In the genomic region with DNA sequence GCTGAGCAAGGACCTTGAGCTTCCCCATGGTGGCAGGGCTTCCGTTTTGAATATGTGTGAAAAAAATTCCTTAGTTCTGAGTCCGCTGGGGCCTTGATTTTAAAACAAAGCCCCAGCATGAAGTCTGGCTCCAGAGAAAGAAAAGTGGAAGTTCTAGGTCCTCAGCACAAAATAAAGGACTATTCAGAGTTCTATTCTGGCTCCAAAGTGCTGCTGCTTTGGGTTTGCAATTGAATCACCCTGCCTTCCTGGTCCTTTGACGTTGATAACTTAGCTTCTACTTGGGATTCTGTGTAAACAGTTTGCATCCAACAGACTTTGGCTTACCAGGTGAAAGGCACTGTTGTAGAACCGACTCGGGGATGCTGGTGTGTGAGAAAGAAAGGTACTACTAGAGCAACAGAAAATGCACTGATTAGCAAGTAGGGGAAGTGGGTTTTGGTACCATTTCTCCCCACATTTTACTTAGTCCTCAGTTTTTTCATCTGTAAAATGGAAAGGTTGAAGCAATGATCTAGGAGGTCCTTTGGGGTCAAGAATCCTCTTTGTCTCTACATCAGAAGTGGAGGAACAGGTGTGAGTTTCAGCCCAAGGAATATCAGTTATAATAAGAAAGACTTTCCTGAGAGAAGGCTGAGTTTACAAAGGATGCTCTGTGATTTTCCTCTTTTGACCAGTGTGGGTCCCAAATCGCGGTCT, we compare ENCODE assay signal across 13 cellular contexts. TPM values are rescaled to one million over a fixed set of nuclear protein-coding genes. Genes with fewer than 3 reads are reported as not detected.
DNase-seq lines count a peak whose midpoint lies in the region; ATAC-seq and TF ChIP-seq lines count a peak whose summit lies in the region.
"Had no signal": no experiment of that assay in that cellular context is flagged by ENCODE, and none has a peak within 500 bp of the region (broad histone marks: within the 10 kb centered on the region; RNA-seq: fewer than 3 reads in every experiment).

No MANE protein-coding gene starts in this region.

- H3K27ac ChIP-seq in sigmoid colon, result peak overlapping the region; percentile 67 to 85 (median 70)

- TF ChIP-seq CTCF in Caco-2 (IDR thresholded peaks at IDR 0.05; ENCODE audit: insufficient read depth in 1 of 2, low read depth in 1 of 2, low read length in 1 of 2, severe bottlenecking in 1 of 2, unreplicated experiment in 1 of 2), result no peak
- TF ChIP-seq CTCF in brain (conservative IDR thresholded peaks at IDR 0.05), result no peak
- TF ChIP-seq CTCF in sigmoid colon (IDR thresholded peaks at IDR 0.05), result no peak

- H3K36me3 ChIP-seq in Caco-2 (ENCODE audit: control insufficient read depth, insufficient read depth, low read length) (no peaks in the 10 kb centered on the region), sigmoid colon (no peaks in the 10 kb centered on the region)

- POLR2A ChIA-PET in Caco-2 (lab: Charles Lee), result interaction anchor here (1.3 kb wide), 1 partner anchor 103 kb away, joined by 4 read pairs; a partner anchor contains a TSS

- no peak for DNase-seq in Caco-2
- DNase-seq in left kidney (ENCODE audit: low read depth, low spot score), result peak; percentile 40
- DNase-seq in sigmoid colon, result no peak
- DNase-seq in NCI-H1694 (lab: John Stamatoyannopoulos, UW), result no peak
- no peak for DNase-seq in stimulated activated CD4-positive, alpha-beta T cell treated with anti-CD3 and anti-CD28 coated beads, Interleukin-2, amount 100 ng/mL, for 48 hours
- DNase-seq: NCI-H2081; stimulated activated CD4-positive, alpha-beta T cell treated with anti-CD3 and anti-CD28 coated beads, Interleukin-4, amount 100 ng/mL, for 24 hours had no signal

- WGBS in sigmoid colon, 2 donors, result 75 to 79% methylated on average over 7 of the region's 7 CpGs

- TF ChIP-seq POLR2A in sigmoid colon (IDR thresholded peaks at IDR 0.05), result no peak

- H3K4me3 ChIP-seq in Caco-2 (ENCODE audit: low read depth, low read length) (no peak overlapping the region), sigmoid colon (no peak overlapping the region)

- intact Hi-C loops in Caco-2 (cut with micrococcal nuclease; ENCODE audit: unreplicated experiment) (loop anchor here (1.0 kb wide), 1 partner anchor 29 kb away; a partner anchor contains a TSS), sigmoid colon (cut with DNase I) (no loop called here)

- ATAC-seq in GM21381 (IDR thresholded peaks at IDR 0.05; ENCODE audit: unreplicated experiment) (no peak), GM19467 (IDR thresholded peaks at IDR 0.05; ENCODE audit: unreplicated experiment) (no peak)

- no TSS peak for BruUV-seq in Caco-2 (replicated peaks; lab: Mats Ljungman, UMichigan)

- H3K4me3 Mint-ChIP-seq in Caco-2 (ENCODE audit: unreplicated experiment), result peak overlapping the region; percentile 20
- H3K4me3 Mint-ChIP-seq in brain, result no peak overlapping the region
- H3K4me3 Mint-ChIP-seq: B cell, memory B cell had no signal

- no peaks in the 10 kb centered on the region for H3K36me3 Mint-ChIP-seq in Caco-2 (ENCODE audit: insufficient read depth, unreplicated experiment)
- H3K36me3 Mint-ChIP-seq in brain, result peaks cover 10% of the 10 kb centered on the region
- H3K36me3 Mint-ChIP-seq: activated naive CD4-positive, alpha-beta T cell treated with anti-CD3 and anti-CD28 coated beads, Interleukin-2, amount 50 U/mL, for 24 hours; memory B cell had no signal

- peaks cover 10% of the 10 kb centered on the region for H3K9me3 ChIP-seq in Caco-2
- no peaks in the 10 kb centered on the region for H3K9me3 ChIP-seq in sigmoid colon

- H3K4me1 Mint-ChIP-seq in Caco-2 (ENCODE audit: low read depth, unreplicated experiment) (peaks cover 28% of the 10 kb centered on the region), brain (peaks cover 19% of the 10 kb centered on the region)
- H3K4me1 Mint-ChIP-seq: activated naive CD4-positive, alpha-beta T cell treated with anti-CD3 and anti-CD28 coated beads, Interleukin-2, amount 50 U/mL, for 24 hours; B cell; memory B cell had no signal

- H3K27me3 Mint-ChIP-seq in Caco-2 (ENCODE audit: insufficient read depth, unreplicated experiment) (no peaks in the 10 kb centered on the region), brain (no peaks in the 10 kb centered on the region)

- H3K27ac Mint-ChIP-seq in Caco-2 (ENCODE audit: unreplicated experiment) (peak overlapping the region; percentile 47), brain (peak overlapping the region in 4 of 5 experiments; percentile 34 to 83 (median 76))
- H3K27ac Mint-ChIP-seq: activated naive CD4-positive, alpha-beta T cell treated with anti-CD3 and anti-CD28 coated beads, Interleukin-2, amount 50 U/mL, for 24 hours; B cell; memory B cell had no signal

- TF ChIP-seq EP300 in sigmoid colon (IDR thresholded peaks at IDR 0.05), result no peak

- H3K27me3 ChIP-seq in Caco-2 (replicated peaks; ENCODE audit: control insufficient read depth, insufficient read depth, low read length), result no peaks in the 10 kb centered on the region
- no peaks in the 10 kb centered on the region for H3K27me3 ChIP-seq in sigmoid colon

- H3K9me3 Mint-ChIP-seq in Caco-2 (ENCODE audit: unreplicated experiment) (peaks cover 15% of the 10 kb centered on the region), brain (peaks cover 9 to 12% (median 11%) of the 10 kb centered on the region in 5 experiments)
- H3K9me3 Mint-ChIP-seq: activated naive CD4-positive, alpha-beta T cell treated with anti-CD3 and anti-CD28 coated beads, Interleukin-2, amount 50 U/mL, for 24 hours had no signal

- CTCF ChIA-PET in Caco-2 (lab: Charles Lee), result interaction anchor here (0.6 kb wide), 1 partner anchor 42 kb away, joined by 3 read pairs; no protein-coding TSS in a partner anchor

- peaks cover 48% of the 10 kb centered on the region for H3K4me1 ChIP-seq in Caco-2
- peaks cover 0 to 64% (median 60%) of the 10 kb centered on the region in 4 donors for H3K4me1 ChIP-seq in sigmoid colon

RNA-seq across cellular contexts. Expression of a gene that starts 28.4 kb away (rescaled TPM):
- 37.1 and 40.4 TPM in 2 replicates for total RNA-seq in Caco-2 (2022)
- 176 TPM for polyA plus RNA-seq in brain (ENCODE audit: insufficient read depth, low read depth, low replicate concordance)
- total RNA-seq in sigmoid colon, result 100 to 1,000 TPM; 474 to 834 (median 779) TPM
- 100 to 1,000 TPM in 1 of 3 donors, 10 to 100 TPM in 2; 29.8 to 199 (median 46.2) TPM for polyA plus RNA-seq in sigmoid colon
- total RNA-seq: B cell had no signal

Comparison
In these comparisons a context has a peak if more than half of its experiments do, and no peak if none do; other contexts are left out.
1. RNA of a gene that starts 28.4 kb away (total RNA-seq): 474 to 834 TPM in sigmoid colon; 37.1 to 40.4 TPM in Caco-2; every median in the first group is over 10 times any median in the second.